ENCODE assay signal across 27 cellular contexts in genomic region chr7:81070956-81071355, GRCh38.
DNase-seq lines count a peak whose midpoint lies in the region; ATAC-seq, FAIRE-seq and TF ChIP-seq lines count a peak whose summit lies in the region.
"Had no signal": no experiment of that assay in that cellular context is flagged by ENCODE, and none has a peak within 500 bp of the region (broad histone marks: within the 10 kb centered on the region; RNA-seq: fewer than 3 reads in every experiment).

No MANE protein-coding gene starts in this region.

- no peak for FAIRE-seq in H1 (lab: Jason Lieb, UNC)
- FAIRE-seq: A204.1, GM12878, GM12892, GM18507, GM19239 had no signal

- H3K79me1 ChIP-seq in H1 (ENCODE audit: low read depth, low read length) (no peaks in the 10 kb centered on the region), mesenchymal stem cell (replicated peaks; ENCODE audit: low read length, poor library complexity, severe bottlenecking) (no peaks in the 10 kb centered on the region)

- TF ChIP-seq RAD21 in H1 (IDR thresholded peaks at IDR 0.05 in 1 of 2, conservative IDR thresholded peaks at IDR 0.05 in 1 of 2; ENCODE audit: low read depth in 2 of 2, low read length in 2 of 2): no peak

- no peak overlapping the region for H3K14ac ChIP-seq in H1 (ENCODE audit: insufficient read length)
- H3K14ac ChIP-seq in mesenchymal stem cell (ENCODE audit: low read length in 2 of 2): no peak overlapping the region

- H3K27me3 ChIP-seq in H1 (replicated peaks in 1 of 4; ENCODE audit: control insufficient read depth in 3 of 4, extremely low read depth in 1 of 4, insufficient read depth in 3 of 4, low read length in 3 of 4): no peaks in the 10 kb centered on the region
- no peaks in the 10 kb centered on the region for H3K27me3 ChIP-seq in mesenchymal stem cell (ENCODE audit: control insufficient read depth in 1 of 2, insufficient read depth in 1 of 2, low read length in 2 of 2)
- H3K27me3 ChIP-seq: BE2C, BLaER1 had no signal

- no peaks in the 10 kb centered on the region for H3K23me2 ChIP-seq in H1 (ENCODE audit: low read depth, low read length)

- intact Hi-C loops in lower leg skin (cut with DNase I; ENCODE audit: low total_unique reads): no loop called here

- H4K20me1 ChIP-seq in H1 (replicated peaks in 1 of 2; ENCODE audit: control insufficient read depth in 1 of 2, insufficient read depth in 2 of 2, low read length in 2 of 2): no peaks in the 10 kb centered on the region
- H4K20me1 ChIP-seq: BLaER1 had no signal

- H3K9me3 ChIP-seq in H1 (ENCODE audit: insufficient read depth in 2 of 2, low read depth in 1 of 2, low read length in 1 of 2) (peaks cover 5 to 15% of the 10 kb centered on the region in 2 experiments; a peak in 2 of 4 replicates), mesenchymal stem cell (ENCODE audit: control insufficient read depth, low read length) (no peaks in the 10 kb centered on the region)
- H3K9me3 ChIP-seq: BE2C had no signal

- H2AFZ ChIP-seq in H1 (ENCODE audit: low read length) (no peak overlapping the region), mesenchymal stem cell (ENCODE audit: low read depth, low read length) (no peak overlapping the region)

- H3K27ac ChIP-seq in RWPE1: peak overlapping the region; percentile 51
- H3K27ac ChIP-seq in H1 (ENCODE audit: low read depth, low read length): no peak overlapping the region
- H3K27ac ChIP-seq in mesenchymal stem cell (ENCODE audit: low read length, poor library complexity, severe bottlenecking): no peak overlapping the region
- H3K27ac ChIP-seq: BLaER1 had no signal

- H3K4me2 ChIP-seq in H1 (ENCODE audit: insufficient read depth in 1 of 2, low read depth in 2 of 2, low read length in 2 of 2) (no peak overlapping the region), mesenchymal stem cell (ENCODE audit: low read length, poor library complexity, severe bottlenecking) (no peak overlapping the region)
- H3K4me2 ChIP-seq: BLaER1 had no signal

- H3K56ac ChIP-seq in H1 (replicated peaks; ENCODE audit: insufficient read length, low read depth, low read length): no peak overlapping the region

- no peak overlapping the region for H2BK5ac ChIP-seq in H1 (ENCODE audit: low read depth, low read length)
- H2BK5ac ChIP-seq in mesenchymal stem cell (ENCODE audit: low read depth, low read length, poor library complexity, severe bottlenecking): no peak overlapping the region

- no peak for ATAC-seq in GM21360 (IDR thresholded peaks at IDR 0.05; ENCODE audit: unreplicated experiment)
- ATAC-seq: GM12878 had no signal

- H3K4me3 ChIP-seq in H1 (ENCODE audit: extremely low read depth in 1 of 4, insufficient read depth in 2 of 4, low read depth in 3 of 4, low read length in 4 of 4) (no peak overlapping the region), mesenchymal stem cell (ENCODE audit: insufficient read depth in 1 of 2, low read depth in 1 of 2, low read length in 2 of 2) (no peak overlapping the region), lower leg skin (ENCODE audit: low read depth, poor library complexity, severe bottlenecking) (no peak overlapping the region)
- H3K4me3 ChIP-seq: BLaER1, GM12878 had no signal

- H4K5ac ChIP-seq in H1 (ENCODE audit: insufficient read length, low read depth, low read length): no peak overlapping the region

- POLR2A ChIA-PET in RWPE1 (lab: Yijun Ruan, JAX; ENCODE audit: low non-redundant PET) (no interaction called here), H1 (lab: Charles Lee; ENCODE audit: partially characterized antibody) (no interaction called here)

- H4K8ac ChIP-seq in H1 (ENCODE audit: extremely low read depth, insufficient read depth, low read length) (0 out of 2 replicates have a peak overlapping the region, but pooled peaks have one; percentile 51), mesenchymal stem cell (ENCODE audit: low read length) (peak overlapping the region; percentile 24)

- no peak overlapping the region for H2BK12ac ChIP-seq in H1 (ENCODE audit: low read depth, low read length)
- H2BK12ac ChIP-seq in mesenchymal stem cell (ENCODE audit: low read length in 2 of 2): no peak overlapping the region

- H4K91ac ChIP-seq in H1 (replicated peaks; ENCODE audit: insufficient read length, low read length) (no peak overlapping the region), mesenchymal stem cell (ENCODE audit: low read length) (no peak overlapping the region)

- H3K4me1 ChIP-seq in H1 (replicated peaks in 1 of 4; ENCODE audit: control insufficient read depth in 3 of 4, insufficient read depth in 4 of 4, low read length in 3 of 4) (no peaks in the 10 kb centered on the region), mesenchymal stem cell (ENCODE audit: control insufficient read depth, insufficient read depth, low read depth, low read length) (peaks cover 2% of the 10 kb centered on the region)
- H3K4me1 ChIP-seq: BE2C, BLaER1 had no signal

- H2BK120ac ChIP-seq in H1 (replicated peaks; ENCODE audit: low read depth, low read length): no peak overlapping the region
- H2BK120ac ChIP-seq in mesenchymal stem cell (ENCODE audit: low read depth, low read length): no peak overlapping the region

- H3K36me3 ChIP-seq in H1 (ENCODE audit: control insufficient read depth in 2 of 4, insufficient read depth in 4 of 4, low read length in 3 of 4): peaks cover 0 to 4% (median 0%) of the 10 kb centered on the region in 4 experiments; a peak in 1 of 8 replicates
- peaks cover 0 to 6% of the 10 kb centered on the region in 2 experiments for H3K36me3 ChIP-seq in mesenchymal stem cell (ENCODE audit: control insufficient read depth in 1 of 2, insufficient read depth in 2 of 2, low read depth in 1 of 2, low read length in 2 of 2)
- H3K36me3 ChIP-seq: BE2C, BLaER1 had no signal

- H2BK15ac ChIP-seq in H1 (ENCODE audit: low read length): no peak overlapping the region
- no peak overlapping the region for H2BK15ac ChIP-seq in mesenchymal stem cell (ENCODE audit: low read depth, poor library complexity, severe bottlenecking)

- H2AK5ac ChIP-seq in H1 (ENCODE audit: low read depth, low read length) (no peak overlapping the region), mesenchymal stem cell (ENCODE audit: low read length, severe bottlenecking) (no peak overlapping the region)

- WGBS in H1 (ENCODE audit: extremely low coverage in 1 of 2, insufficient coverage in 1 of 2, insufficient read length in 1 of 2, insufficient replicate concordance in 2 of 2, low coverage in 1 of 2, low lambda C conversion rate in 2 of 2, missing lambda C conversion rate in 1 of 2), 2 experiments: 97% methylated on average over 19 of the region's 21 CpGs; no CpG with 5 or more reads in 1 of the 2 experiments
- 95% methylated on average over 21 of the region's 21 CpGs for WGBS in mesenchymal stem cell
- 91 to 93% methylated on average over 10 to 20 of the region's 21 CpGs for WGBS in lower leg skin, 2 donors

- no peak overlapping the region for H2BK20ac ChIP-seq in H1 (ENCODE audit: low read length)

- DNase-seq in RWPE1 (ENCODE audit: low spot score) (no peak), H1 (ENCODE audit: low read depth in 1 of 2, low spot score in 2 of 2) (no peak), mesenchymal stem cell (no peak), cortex of kidney (lab: John Stamatoyannopoulos, UW) (no peak), lower leg skin (ENCODE audit: low spot score in 2 of 2) (no peak)
- DNase-seq: 8988T; ACHN; BE2C; C1 segment of cervical spinal cord; CD4-positive, alpha-beta memory T cell; CD4-positive, CD25-positive, alpha-beta regulatory T cell; CD8-positive, alpha-beta memory T cell; COR-L47; DMS 273 treated with DMSO at 0.1 percent for 48 hours; DMS153; DMS53; DMS79; DND-41; EL; GDM1 had no signal

- no peak overlapping the region for H3K9ac ChIP-seq in H1 (replicated peaks in 1 of 4; ENCODE audit: extremely low read depth in 1 of 4, low read depth in 3 of 4, low read length in 3 of 4)
- no peak overlapping the region for H3K9ac ChIP-seq in mesenchymal stem cell (ENCODE audit: low read length)
- H3K9ac ChIP-seq: BLaER1 had no signal

- H3K79me2 ChIP-seq in H1 (ENCODE audit: control insufficient read depth in 1 of 2, insufficient read depth in 2 of 2, low read length in 2 of 2): no peaks in the 10 kb centered on the region

- H3K18ac ChIP-seq in H1 (ENCODE audit: extremely low read depth, low read length): no peak overlapping the region
- no peak overlapping the region for H3K18ac ChIP-seq in mesenchymal stem cell (ENCODE audit: low read depth in 1 of 2, low read length in 2 of 2)

- TF ChIP-seq POLR2A in H1 (IDR thresholded peaks at IDR 0.05; ENCODE audit: control extremely low read depth in 1 of 2, low read depth in 2 of 2, low read length in 2 of 2) (no peak), lower leg skin (IDR thresholded peaks at IDR 0.05) (no peak)

- no peak for TF ChIP-seq EP300 in H1 (IDR thresholded peaks at IDR 0.05; ENCODE audit: borderline replicate concordance in 1 of 2, low read depth in 2 of 2, low read length in 2 of 2)

- TF ChIP-seq CTCF in RWPE1 (conservative IDR thresholded peaks at IDR 0.05; ENCODE audit: low read depth) (no peak), H1 (IDR thresholded peaks at IDR 0.05; ENCODE audit: control extremely low read depth in 1 of 3, insufficient read depth in 1 of 3, low read depth in 1 of 3, low read length in 3 of 3) (no peak), lower leg skin (IDR thresholded peaks at IDR 0.05) (no peak)

- H3K4ac ChIP-seq in H1 (replicated peaks; ENCODE audit: insufficient read length, low read depth, low read length): no peak overlapping the region
- H3K4ac ChIP-seq in mesenchymal stem cell (ENCODE audit: low read depth in 1 of 2, low read length in 2 of 2): no peak overlapping the region

- no peak overlapping the region for H3K23ac ChIP-seq in H1 (ENCODE audit: insufficient read length)
- H3K23ac ChIP-seq in mesenchymal stem cell (ENCODE audit: low read length in 2 of 2): no peak overlapping the region

- CTCF ChIA-PET in RWPE1 (lab: Yijun Ruan, JAX) (interaction anchor here (0.7 kb wide), 1 partner anchor 1563 kb away, joined by 3 read pairs; no protein-coding TSS in a partner anchor), H1 (lab: Charles Lee; ENCODE audit: partially characterized antibody) (interaction anchor here (1.0 kb wide), 1 partner anchor 145 kb away, joined by 3 read pairs; no protein-coding TSS in a partner anchor)

TF ChIP-seq in H1, 55 proteins besides CTCF, POLR2A, EP300 and RAD21:
- TF ChIP-seq EZH2 (IDR thresholded peaks at IDR 0.05; ENCODE audit: low read depth, low read length, severe bottlenecking) (no peak), ATF2 (IDR thresholded peaks at IDR 0.05; ENCODE audit: low read length) (no peak), TAF7 (optimal IDR thresholded peaks at IDR 0.05; ENCODE audit: borderline replicate concordance, low read depth, low read length) (no peak), RXRA (IDR thresholded peaks at IDR 0.05; ENCODE audit: insufficient read depth, low read depth, low read length) (no peak)
